15 cellular contexts compared by ENCODE assay signal in genomic region chr17:2547176-2547575, GRCh38. TPM values are rescaled to one million over a fixed set of nuclear protein-coding genes. Genes with fewer than 3 reads are reported as not detected.
DNase-seq lines count a peak whose midpoint lies in the region; ATAC-seq, FAIRE-seq and TF ChIP-seq lines count a peak whose summit lies in the region.
"Had no signal": no experiment of that assay in that cellular context is flagged by ENCODE, and none has a peak within 500 bp of the region (broad histone marks: within the 10 kb centered on the region; RNA-seq: fewer than 3 reads in every experiment).

No MANE protein-coding gene starts in this region.

- dilution Hi-C loops in IMR-90 (cut with HindIII; ENCODE audit: low sequenced_read_pairs, unreplicated experiment): no loop called here

- no peak overlapping the region for H4K8ac ChIP-seq in IMR-90 (ENCODE audit: low read depth in 2 of 2, low read length in 2 of 2)

- H3K4me2 ChIP-seq in IMR-90 (ENCODE audit: low read depth, low read length) (no peak overlapping the region), K562 (ENCODE audit: insufficient read depth, low read length) (no peak overlapping the region)

- no peak overlapping the region for H3K27ac ChIP-seq in IMR-90 (ENCODE audit: insufficient read depth, low read length)
- no peak overlapping the region for H3K27ac ChIP-seq in K562 (ENCODE audit: extremely low read depth, low read depth, low read length)
- H3K27ac ChIP-seq: right atrium auricular region, testis had no signal

- no peak overlapping the region for H3K4me3 Mint-ChIP-seq in activated CD8-positive, alpha-beta T cell treated with anti-CD3 and anti-CD28 coated beads, Interleukin-2, amount 10 ng/mL, durations not matched to agents 7 days and 5 days
- H3K4me3 Mint-ChIP-seq: activated T-helper 17 cell treated with anti-CD3 and anti-CD28 coated beads, Interleukin-2, amount 50 U/mL, for 72 hours had no signal

- no peak overlapping the region for H2BK5ac ChIP-seq in IMR-90 (ENCODE audit: low read depth, low read length, poor library complexity, severe bottlenecking)

- H3K36me3 Mint-ChIP-seq in activated CD8-positive, alpha-beta T cell treated with anti-CD3 and anti-CD28 coated beads, Interleukin-2, amount 10 ng/mL, durations not matched to agents 7 days and 5 days (ENCODE audit: low read depth): no peaks in the 10 kb centered on the region

- 76% methylated on average over 5 of the region's 9 CpGs; no CpG with 5 or more reads in 1 of the 2 experiments for WGBS in IMR-90 (ENCODE audit: extremely low coverage in 2 of 2, insufficient read length in 1 of 2), 2 experiments
- 14% methylated on average over 8 of the region's 9 CpGs for WGBS in K562 (ENCODE audit: insufficient coverage, low coverage, missing lambda C conversion rate)

- H3K9me3 ChIP-seq in IMR-90 (ENCODE audit: control insufficient read depth, insufficient read depth, low read length) (no peaks in the 10 kb centered on the region), K562 (replicated peaks; ENCODE audit: control insufficient read depth, insufficient read depth, low read depth, low read length) (no peaks in the 10 kb centered on the region)
- H3K9me3 ChIP-seq: right atrium auricular region, testis had no signal

- no peak for TF ChIP-seq POLR2A in IMR-90 (IDR thresholded peaks at IDR 0.05; ENCODE audit: low read depth, low read length)
- TF ChIP-seq POLR2A in K562 (conservative IDR thresholded peaks at IDR 0.05): no peak

- no peak overlapping the region for H4K91ac ChIP-seq in IMR-90 (ENCODE audit: insufficient read depth, low read depth, low read length)

- in situ Hi-C loops in IMR-90 (cut with MboI; ENCODE audit: low sequenced_read_pairs): no loop called here
- in situ Hi-C loops in K562 (cut with MboI): no loop called here

- no peak overlapping the region for H3K27ac Mint-ChIP-seq in activated CD8-positive, alpha-beta T cell treated with anti-CD3 and anti-CD28 coated beads, Interleukin-2, amount 10 ng/mL, durations not matched to agents 7 days and 5 days
- H3K27ac Mint-ChIP-seq: activated T-helper 17 cell treated with anti-CD3 and anti-CD28 coated beads, Interleukin-2, amount 50 U/mL, for 72 hours had no signal

- POLR2A ChIA-PET in IMR-90 (lab: Charles Lee; ENCODE audit: unreplicated experiment): no interaction called here
- POLR2A ChIA-PET in K562 (lab: Yijun Ruan, JAX): interaction anchor here (0.6 kb wide), 1 partner anchor 364 kb away, joined by 3 read pairs; no protein-coding TSS in a partner anchor
- POLR2A ChIA-PET in activated CD8-positive, alpha-beta T cell treated with anti-CD3 and anti-CD28 coated beads, Interleukin-2, amount 10 ng/mL, durations not matched to agents 7 days and 5 days (lab: Charles Lee): no interaction called here

- H3K9ac ChIP-seq in IMR-90 (ENCODE audit: low read depth, low read length): no peak overlapping the region
- no peak overlapping the region for H3K9ac ChIP-seq in K562 (ENCODE audit: insufficient read depth in 1 of 2, low read depth in 2 of 2, low read length in 2 of 2)

- no peaks in the 10 kb centered on the region for H3K4me1 ChIP-seq in IMR-90 (ENCODE audit: control insufficient read depth, insufficient read depth, low read length)
- peaks cover 5 to 6% of the 10 kb centered on the region in 2 experiments; a peak in 3 of 5 replicates for H3K4me1 ChIP-seq in K562 (replicated peaks in 1 of 2; ENCODE audit: control insufficient read depth in 2 of 2, insufficient read depth in 2 of 2, low read length in 2 of 2)
- H3K4me1 ChIP-seq: right atrium auricular region, testis had no signal

- no peak overlapping the region for H2BK20ac ChIP-seq in IMR-90 (ENCODE audit: low read depth, low read length)

- no peak for FAIRE-seq in K562 (lab: Jason Lieb, UNC)
- FAIRE-seq: endometrium had no signal

- no peak overlapping the region for H3K23ac ChIP-seq in IMR-90 (ENCODE audit: low read depth, low read length)

- peaks cover 10% of the 10 kb centered on the region for H3K27me3 ChIP-seq in IMR-90 (ENCODE audit: control insufficient read depth, insufficient read depth, low read length)
- peaks cover 6 to 8% of the 10 kb centered on the region in 2 experiments; a peak in 2 of 5 replicates for H3K27me3 ChIP-seq in K562 (ENCODE audit: control insufficient read depth in 2 of 2, insufficient read depth in 2 of 2, low read length in 2 of 2)
- H3K27me3 ChIP-seq: testis had no signal

- H3K4me3 ChIP-seq in IMR-90 (ENCODE audit: insufficient read depth, low read depth, low read length) (no peak overlapping the region), K562 (no peak overlapping the region)
- H3K4me3 ChIP-seq: right atrium auricular region, testis had no signal

- no peak for TF ChIP-seq RAD21 in IMR-90 (IDR thresholded peaks at IDR 0.05; ENCODE audit: low read length)
- TF ChIP-seq RAD21 in K562 (CRISPR knock-in tag; conservative IDR thresholded peaks at IDR 0.05 in 1 of 2, IDR thresholded peaks at IDR 0.05 in 1 of 2): no peak

- no peaks in the 10 kb centered on the region for H3K27me3 Mint-ChIP-seq in activated CD8-positive, alpha-beta T cell treated with anti-CD3 and anti-CD28 coated beads, Interleukin-2, amount 10 ng/mL, durations not matched to agents 7 days and 5 days (ENCODE audit: low read depth)

- H3K14ac ChIP-seq in IMR-90 (replicated peaks; ENCODE audit: low read depth, low read length): no peak overlapping the region

- no peak overlapping the region for H3K18ac ChIP-seq in IMR-90 (ENCODE audit: low read depth, low read length)

- ATAC-seq in IMR-90 (ENCODE audit: low read depth) (no peak), K562 (no peak)
- ATAC-seq in activated CD8-positive, alpha-beta T cell treated with anti-CD3 and anti-CD28 coated beads, Interleukin-2, amount 10 ng/mL, durations not matched to agents 7 days and 5 days: no peak
- ATAC-seq: activated T-helper 17 cell treated with anti-CD3 and anti-CD28 coated beads, Interleukin-2, amount 50 U/mL, for 72 hours had no signal

- H2AK5ac ChIP-seq in IMR-90 (ENCODE audit: low read depth, low read length): no peak overlapping the region

- TF ChIP-seq CTCF in IMR-90 (conservative IDR thresholded peaks at IDR 0.05; ENCODE audit: low read depth, low read length): no peak
- no peak for TF ChIP-seq CTCF in K562 (IDR thresholded peaks at IDR 0.05 in 2 of 3, conservative IDR thresholded peaks at IDR 0.05 in 1 of 3; ENCODE audit: insufficient read depth in 2 of 3, low read depth in 1 of 3, low read length in 3 of 3)

- no peaks in the 10 kb centered on the region for H3K9me3 Mint-ChIP-seq in activated CD8-positive, alpha-beta T cell treated with anti-CD3 and anti-CD28 coated beads, Interleukin-2, amount 10 ng/mL, durations not matched to agents 7 days and 5 days (ENCODE audit: insufficient read depth)
- H3K9me3 Mint-ChIP-seq: activated T-helper 17 cell treated with anti-CD3 and anti-CD28 coated beads, Interleukin-2, amount 50 U/mL, for 72 hours had no signal

- BruUV-seq in IMR-90 (replicated peaks; lab: Mats Ljungman, UMichigan): no TSS peak
- BruUV-seq in K562 (replicated peaks; lab: Mats Ljungman, UMichigan): no TSS peak

- H4K20me1 ChIP-seq in IMR-90 (ENCODE audit: insufficient read depth, low read length) (no peaks in the 10 kb centered on the region), K562 (replicated peaks; ENCODE audit: control insufficient read depth, insufficient read depth, low read length) (no peaks in the 10 kb centered on the region)

- no peak overlapping the region for H3K4ac ChIP-seq in IMR-90 (ENCODE audit: low read depth, low read length)

- H3K79me1 ChIP-seq in IMR-90 (ENCODE audit: low read depth in 1 of 2, low read length in 2 of 2): no peaks in the 10 kb centered on the region

- no peak for TF ChIP-seq EP300 in K562 (IDR thresholded peaks at IDR 0.05; ENCODE audit: low read length)

- DNase-seq in COR-L47 (lab: John Stamatoyannopoulos, UW): peak; percentile 28
- peak; percentile 7 for DNase-seq in IMR-90
- no peak for DNase-seq in K562 (ENCODE audit: extremely low read depth in 1 of 4, low spot score in 3 of 4)
- peak; percentile 63 for DNase-seq in iris pigment epithelial cell (ENCODE audit: low read depth)
- no peak for DNase-seq in cortex of kidney (lab: John Stamatoyannopoulos, UW)
- DNase-seq in activated CD8-positive, alpha-beta T cell treated with anti-CD3 and anti-CD28 coated beads, Interleukin-2, amount 10 ng/mL, durations not matched to agents 7 days and 5 days: no peak
- no peak for DNase-seq in stimulated activated CD4-positive, alpha-beta T cell treated with anti-CD3 and anti-CD28 coated beads, Interleukin-1b, Interleukin-23, amount 100 ng/mL, for 48 hours
- DNase-seq in SHP77 (lab: John Stamatoyannopoulos, UW): no peak
- DNase-seq: activated CD4-positive, alpha-beta T cell treated with anti-CD3 and anti-CD28 coated beads for 4 hours; NCI-H1417; NCI-H82; testis had no signal

- no peaks in the 10 kb centered on the region for H3K36me3 ChIP-seq in IMR-90 (ENCODE audit: control insufficient read depth, insufficient read depth, low read length)
- H3K36me3 ChIP-seq in K562 (ENCODE audit: control insufficient read depth, insufficient read depth, low read length): no peaks in the 10 kb centered on the region
- H3K36me3 ChIP-seq: right atrium auricular region had no signal

- H3K9me1 ChIP-seq in IMR-90 (ENCODE audit: insufficient read depth, low read length): no peaks in the 10 kb centered on the region
- no peaks in the 10 kb centered on the region for H3K9me1 ChIP-seq in K562 (ENCODE audit: control insufficient read depth, insufficient read depth, low read length)

- no peak overlapping the region for H2BK15ac ChIP-seq in IMR-90 (ENCODE audit: low read depth, low read length)

- peaks cover 5% of the 10 kb centered on the region for H3K4me1 Mint-ChIP-seq in activated CD8-positive, alpha-beta T cell treated with anti-CD3 and anti-CD28 coated beads, Interleukin-2, amount 10 ng/mL, durations not matched to agents 7 days and 5 days (ENCODE audit: low read depth)
- H3K4me1 Mint-ChIP-seq: activated T-helper 17 cell treated with anti-CD3 and anti-CD28 coated beads, Interleukin-2, amount 50 U/mL, for 72 hours had no signal

- no peak overlapping the region for H3K56ac ChIP-seq in IMR-90 (ENCODE audit: extremely low read depth, insufficient read depth, low read length)

- no peaks in the 10 kb centered on the region for H3K79me2 ChIP-seq in K562 (ENCODE audit: control insufficient read depth, insufficient read depth, low read length)

- H4K5ac ChIP-seq in IMR-90 (ENCODE audit: low read depth, low read length): no peak overlapping the region

- intact Hi-C loops in IMR-90 (cut with micrococcal nuclease): no loop called here
- intact Hi-C loops in K562 (cut with micrococcal nuclease): no loop called here

- H2AK9ac ChIP-seq in IMR-90 (replicated peaks; ENCODE audit: low read depth, low read length, poor library complexity): no peak overlapping the region

- no peak overlapping the region for H2AFZ ChIP-seq in IMR-90 (replicated peaks; ENCODE audit: low read length, poor library complexity)
- H2AFZ ChIP-seq in K562 (ENCODE audit: low read depth, low read length): no peak overlapping the region

- no peak overlapping the region for H2BK120ac ChIP-seq in IMR-90 (ENCODE audit: low read depth, low read length)

- CTCF ChIA-PET in IMR-90 (lab: Yijun Ruan, JAX): no interaction called here
- CTCF ChIA-PET in K562 (lab: Yijun Ruan, JAX; ENCODE audit: low intra/inter-chr PET ratio): no interaction called here
- CTCF ChIA-PET in activated CD8-positive, alpha-beta T cell treated with anti-CD3 and anti-CD28 coated beads, Interleukin-2, amount 10 ng/mL, durations not matched to agents 7 days and 5 days (lab: Charles Lee): no interaction called here

RNA-seq across cellular contexts. Expression of gene METTL16, which starts 35.5 kb away (rescaled TPM):
- total RNA-seq in IMR-90 (2012; rRNA removed) (15.4 and 15.8 TPM in 2 replicates), K562 (2014; rRNA removed) (15.9 and 20.2 TPM in 2 replicates), K562 (2014; rRNA removed; fragmentation: Illumina TruSeq; extraction: Trizol) (20.6 and 22.0 TPM in 2 replicates), K562 (2015; rRNA removed; fragmentation: Illumina TruSeq; extraction: Trizol) (18.3 and 18.5 TPM in 2 replicates), K562 (2021) (26.9 and 30.5 TPM in 2 replicates)
- polyA plus RNA-seq in IMR-90 (2012; rRNA removed) (9.4 and 11.8 TPM in 2 replicates), K562 (2011; rRNA removed) (17.3 and 19.8 TPM in 2 replicates), K562 (2014; fragmentation: Illumina TruSeq; extraction: Trizol) (18.4 and 20.8 TPM in 2 replicates), K562 (2014; fragmentation: Nextera tagmentation; extraction: Ambion mirVana) (10 to 100 TPM; 12.1 to 14.1 TPM), K562 (2014; rRNA removed) (20.1 and 23.3 TPM in 2 replicates)
- polyA plus RNA-seq in IMR-90 (2012; cell fraction: cytosol; rRNA removed): 4.7 and 9.2 TPM in 2 replicates
- 3.8 and 10.2 TPM in 2 replicates for polyA plus RNA-seq in IMR-90 (2012; cell fraction: nucleus; rRNA removed; ENCODE audit: low replicate concordance)
- 67.8 and 76.9 TPM in 2 replicates for total RNA-seq in K562 (2011; cell fraction: chromatin; rRNA removed; ENCODE audit: low replicate concordance)
- 30.4 and 43.4 TPM in 2 replicates for total RNA-seq in K562 (2011; cell fraction: nucleolus; rRNA removed)
- total RNA-seq in K562 (2011; cell fraction: nucleoplasm; rRNA removed): 41.6 and 50.4 TPM in 2 replicates
- polyA plus RNA-seq in K562 (2011; cell fraction: cytosol; rRNA removed): 12.4 and 17.1 TPM in 2 replicates
- 18.0 and 18.1 TPM in 2 replicates for polyA plus RNA-seq in K562 (2011; cell fraction: nucleus; rRNA removed)
- polyA plus RNA-seq in K562 (2012): 11.4 and 15.8 TPM in 2 replicates
- 24.5 and 25.3 TPM in 2 replicates for polyA minus RNA-seq in K562 (2011; rRNA and poly(A)+ RNA removed)
- polyA minus RNA-seq in K562 (2011; cell fraction: cytosol; rRNA and poly(A)+ RNA removed): 11.8 and 18.0 TPM in 2 replicates
- 17.9 and 33.7 TPM in 2 replicates for polyA minus RNA-seq in K562 (2011; cell fraction: nucleus; rRNA and poly(A)+ RNA removed)
- total RNA-seq in activated CD8-positive, alpha-beta T cell treated with anti-CD3 and anti-CD28 coated beads, Interleukin-2, amount 10 ng/mL, durations not matched to agents 7 days and 5 days: 10 to 100 TPM; 25.7 to 27.0 TPM

RNA-seq across cellular contexts. Expression of gene PAFAH1B1, which starts 46.3 kb away (rescaled TPM):
- total RNA-seq in IMR-90 (2012; rRNA removed): 121 and 127 TPM in 2 replicates
- 52.7 and 64.5 TPM in 2 replicates for polyA plus RNA-seq in IMR-90 (2012; rRNA removed)
- 15.8 and 25.3 TPM in 2 replicates for polyA plus RNA-seq in IMR-90 (2012; cell fraction: cytosol; rRNA removed)
- 12.5 and 61.3 TPM in 2 replicates for polyA plus RNA-seq in IMR-90 (2012; cell fraction: nucleus; rRNA removed; ENCODE audit: low replicate concordance)
- 62.7 and 148 TPM in 2 replicates for total RNA-seq in K562 (2011; cell fraction: chromatin; rRNA removed; ENCODE audit: low replicate concordance)
- 24.2 and 29.3 TPM in 2 replicates for total RNA-seq in K562 (2011; cell fraction: nucleolus; rRNA removed)
- 59.6 and 81.6 TPM in 2 replicates for total RNA-seq in K562 (2011; cell fraction: nucleoplasm; rRNA removed)
- total RNA-seq in K562 (2014; rRNA removed): 23.8 and 32.6 TPM in 2 replicates
- 54.6 and 66.5 TPM in 2 replicates for total RNA-seq in K562 (2014; rRNA removed; fragmentation: Illumina TruSeq; extraction: Trizol)
- total RNA-seq in K562 (2015; rRNA removed; fragmentation: Illumina TruSeq; extraction: Trizol): 45.0 and 48.2 TPM in 2 replicates
- total RNA-seq in K562 (2021): 66.4 and 72.4 TPM in 2 replicates
- polyA plus RNA-seq in K562 (2011; rRNA removed): 46.8 and 55.2 TPM in 2 replicates
- polyA plus RNA-seq in K562 (2011; cell fraction: cytosol; rRNA removed): 14.9 and 28.2 TPM in 2 replicates
- polyA plus RNA-seq in K562 (2011; cell fraction: nucleus; rRNA removed): 28.5 and 44.1 TPM in 2 replicates
- polyA plus RNA-seq in K562 (2012): 48.1 and 57.4 TPM in 2 replicates
- polyA plus RNA-seq in K562 (2014; fragmentation: Illumina TruSeq; extraction: Trizol): 40.2 and 48.8 TPM in 2 replicates
- 10 to 100 TPM; 32.1 to 37.3 TPM for polyA plus RNA-seq in K562 (2014; fragmentation: Nextera tagmentation; extraction: Ambion mirVana)
- 23.3 and 27.3 TPM in 2 replicates for polyA plus RNA-seq in K562 (2014; rRNA removed)
- polyA minus RNA-seq in K562 (2011; rRNA and poly(A)+ RNA removed): 64.6 and 80.0 TPM in 2 replicates
- polyA minus RNA-seq in K562 (2011; cell fraction: cytosol; rRNA and poly(A)+ RNA removed): 25.8 and 42.9 TPM in 2 replicates
- 10.2 and 16.9 TPM in 2 replicates for polyA minus RNA-seq in K562 (2011; cell fraction: nucleus; rRNA and poly(A)+ RNA removed)
- 100 to 1,000 TPM; 164 to 173 TPM for total RNA-seq in activated CD8-positive, alpha-beta T cell treated with anti-CD3 and anti-CD28 coated beads, Interleukin-2, amount 10 ng/mL, durations not matched to agents 7 days and 5 days

Comparison
In these comparisons a context has a peak if more than half of its experiments do, and no peak if none do; other contexts are left out.
1. DNase-seq: peak in COR-L47 (single experiment), IMR-90 (single experiment) and iris pigment epithelial cell (single experiment); none in K562 (0 of 4), cortex of kidney (single experiment), activated CD8-positive, alpha-beta T cell treated with anti-CD3 and anti-CD28 coated beads, Interleukin-2, amount 10 ng/mL, durations not matched to agents 7 days and 5 days (single experiment), stimulated activated CD4-positive, alpha-beta T cell treated with anti-CD3 and anti-CD28 coated beads, Interleukin-1b, Interleukin-23, amount 100 ng/mL, for 48 hours (single experiment) and SHP77 (0 of 2).